ENCODE assay signal across 14 cellular contexts in genomic region chr1:220369511-220369910, GRCh38.
DNase-seq lines count a peak whose midpoint lies in the region; ATAC-seq and TF ChIP-seq lines count a peak whose summit lies in the region.
"Had no signal": no experiment of that assay in that cellular context is flagged by ENCODE, and none has a peak within 500 bp of the region (broad histone marks: within the 10 kb centered on the region; RNA-seq: fewer than 3 reads in every experiment).

No MANE protein-coding gene starts in this region.

- no peaks in the 10 kb centered on the region for H3K9me2 ChIP-seq in PC-3 (replicated peaks; ENCODE audit: low read length)

- no peak overlapping the region for H2AFZ ChIP-seq in PC-3 (ENCODE audit: low read length)

- POLR2A ChIA-PET in MCF 10A (lab: Yijun Ruan, JAX): interaction anchor here (0.7 to 5.1 kb wide), 11 partner anchors 11 to 69 kb away, joined by 3 to 43 read pairs (median 5); no protein-coding TSS in a partner anchor
- POLR2A ChIA-PET in PC-3 (lab: Charles Lee; ENCODE audit: unreplicated experiment): no interaction called here

- intact Hi-C loops in MCF 10A (cut with micrococcal nuclease) (no loop called here), breast epithelium (cut with DNase I; ENCODE audit: low total_unique reads) (no loop called here), PC-3 (cut with micrococcal nuclease) (no loop called here), psoas muscle (cut with DNase I) (loop anchor here in 1 of 2 donors (5.0 kb wide), 1 partner anchor 158 kb away; the partner anchor contains the start of gene MARK1)

- H3K9me3 Mint-ChIP-seq in MCF 10A (ENCODE audit: unreplicated experiment): no peaks in the 10 kb centered on the region
- H3K9me3 Mint-ChIP-seq in activated T-helper 17 cell treated with anti-CD3 and anti-CD28 coated beads, Interleukin-2, amount 50 U/mL, for 72 hours: no peaks in the 10 kb centered on the region

- no peak for TF ChIP-seq POLR2A in breast epithelium (IDR thresholded peaks at IDR 0.05)

- peaks cover 28% of the 10 kb centered on the region for H3K4me1 Mint-ChIP-seq in MCF 10A (ENCODE audit: insufficient read depth, unreplicated experiment)
- H3K4me1 Mint-ChIP-seq in activated T-helper 17 cell treated with anti-CD3 and anti-CD28 coated beads, Interleukin-2, amount 50 U/mL, for 72 hours: no peaks in the 10 kb centered on the region

- no peak for DNase-seq in MCF 10A (ENCODE audit: unreplicated experiment)
- no peak for DNase-seq in breast epithelium (ENCODE audit: low spot score in 2 of 2)
- DNase-seq in PC-3: no peak
- no peak for DNase-seq in foreskin keratinocyte
- no peak for DNase-seq in psoas muscle
- no peak for DNase-seq in SW480 (ENCODE audit: low spot score)
- DNase-seq: Caco-2, KG1, NCI-H187 treated with DMSO at 0.1 percent for 48 hours, NCI-H446 had no signal

- BruUV-seq in MCF 10A (replicated peaks; lab: Mats Ljungman, UMichigan) (no TSS peak), PC-3 (replicated peaks; lab: Mats Ljungman, UMichigan) (no TSS peak)

- H3F3A ChIP-seq in PC-3 (ENCODE audit: low read length, unreplicated experiment): peaks cover 3% of the 10 kb centered on the region

- CTCF ChIA-PET in MCF 10A (lab: Yijun Ruan, JAX): interaction anchor here (1.5 to 2.7 kb wide), 4 partner anchors 25 to 180 kb away, joined by 4 to 10 read pairs (median 7); no protein-coding TSS in a partner anchor
- CTCF ChIA-PET in PC-3 (lab: Charles Lee): no interaction called here

- WGBS in psoas muscle, 3 donors: 42 to 47% (median 42%) methylated on average over 3 of the region's 3 CpGs

- no peaks in the 10 kb centered on the region for H3K36me3 ChIP-seq in breast epithelium
- no peaks in the 10 kb centered on the region for H3K36me3 ChIP-seq in PC-3 (ENCODE audit: low read depth, low read length)
- no peaks in the 10 kb centered on the region for H3K36me3 ChIP-seq in psoas muscle (ENCODE audit: insufficient read depth in 1 of 2, low read depth in 1 of 2)

- no peak for ATAC-seq in PC-3
- no peak for ATAC-seq in foreskin keratinocyte
- ATAC-seq in psoas muscle: no peak
- no peak for ATAC-seq in activated T-helper 17 cell treated with anti-CD3 and anti-CD28 coated beads, Interleukin-2, amount 50 U/mL, for 72 hours (replicated peaks)
- ATAC-seq in GM19023 (IDR thresholded peaks at IDR 0.05; ENCODE audit: unreplicated experiment): no peak
- ATAC-seq: Panc1 had no signal

- H3K9me3 ChIP-seq in breast epithelium (no peaks in the 10 kb centered on the region), PC-3 (ENCODE audit: low read length) (no peaks in the 10 kb centered on the region), psoas muscle (no peaks in the 10 kb centered on the region)
- H3K9me3 ChIP-seq: Caco-2 had no signal

- H3K4me3 ChIP-seq in breast epithelium: no peak overlapping the region
- H3K4me3 ChIP-seq in PC-3 (ENCODE audit: low read length): no peak overlapping the region
- no peak overlapping the region for H3K4me3 ChIP-seq in psoas muscle

- H3K36me3 Mint-ChIP-seq in MCF 10A (ENCODE audit: insufficient read depth, unreplicated experiment): no peaks in the 10 kb centered on the region
- H3K36me3 Mint-ChIP-seq in activated T-helper 17 cell treated with anti-CD3 and anti-CD28 coated beads, Interleukin-2, amount 50 U/mL, for 72 hours (ENCODE audit: low read depth): no peaks in the 10 kb centered on the region

- TF ChIP-seq CTCF in MCF 10A (IDR thresholded peaks at IDR 0.05; ENCODE audit: unreplicated experiment) (no peak), breast epithelium (IDR thresholded peaks at IDR 0.05) (no peak), PC-3 (conservative IDR thresholded peaks at IDR 0.05; ENCODE audit: low read depth, low read length) (no peak), foreskin keratinocyte (conservative IDR thresholded peaks at IDR 0.05) (no peak), psoas muscle (IDR thresholded peaks at IDR 0.05) (no peak)

- H3K27ac Mint-ChIP-seq in MCF 10A (ENCODE audit: low read depth, unreplicated experiment): peak overlapping the region; percentile 65
- H3K27ac Mint-ChIP-seq in activated T-helper 17 cell treated with anti-CD3 and anti-CD28 coated beads, Interleukin-2, amount 50 U/mL, for 72 hours: no peak overlapping the region

- no peaks in the 10 kb centered on the region for H3K27me3 Mint-ChIP-seq in MCF 10A (ENCODE audit: insufficient read depth, unreplicated experiment)
- peaks cover 33% of the 10 kb centered on the region for H3K27me3 Mint-ChIP-seq in activated T-helper 17 cell treated with anti-CD3 and anti-CD28 coated beads, Interleukin-2, amount 50 U/mL, for 72 hours

- H3K27ac ChIP-seq in breast epithelium (peak overlapping the region in 1 of 2 donors; percentile 64), PC-3 (ENCODE audit: low read length) (peak overlapping the region; percentile 82), foreskin keratinocyte (peak overlapping the region; percentile 27), psoas muscle (peak overlapping the region; percentile 76)
- H3K27ac ChIP-seq: HL-60 had no signal

- H3K27me3 ChIP-seq in breast epithelium: no peaks in the 10 kb centered on the region
- H3K27me3 ChIP-seq in PC-3 (ENCODE audit: low read length): no peaks in the 10 kb centered on the region
- H3K27me3 ChIP-seq in foreskin keratinocyte: no peaks in the 10 kb centered on the region
- no peaks in the 10 kb centered on the region for H3K27me3 ChIP-seq in psoas muscle (ENCODE audit: insufficient read depth in 3 of 3, low read length in 2 of 3)

- H3K4me2 ChIP-seq in PC-3 (ENCODE audit: low read length): peak overlapping the region; percentile 57

- peaks cover 0 to 5% of the 10 kb centered on the region in 2 donors for H3K4me1 ChIP-seq in breast epithelium
- H3K4me1 ChIP-seq in PC-3 (ENCODE audit: insufficient read depth, low read length): peaks cover 41% of the 10 kb centered on the region
- peaks cover 10% of the 10 kb centered on the region for H3K4me1 ChIP-seq in foreskin keratinocyte
- H3K4me1 ChIP-seq in psoas muscle: peaks cover 31% of the 10 kb centered on the region

- no peaks in the 10 kb centered on the region for H3K79me2 ChIP-seq in PC-3 (ENCODE audit: low read length)

- no peaks in the 10 kb centered on the region for H4K20me1 ChIP-seq in PC-3 (ENCODE audit: low read length)

- no peak overlapping the region for H3K9ac ChIP-seq in PC-3 (ENCODE audit: low read length)

- no peak overlapping the region for H3K4me3 Mint-ChIP-seq in MCF 10A (ENCODE audit: unreplicated experiment)
- no peak overlapping the region for H3K4me3 Mint-ChIP-seq in activated T-helper 17 cell treated with anti-CD3 and anti-CD28 coated beads, Interleukin-2, amount 50 U/mL, for 72 hours
